In genomic region chr1:22037520-22037919, GRCh38 we compare ENCODE assay signal across 15 cellular contexts. TPM values are rescaled to one million over a fixed set of nuclear protein-coding genes. Genes with fewer than 3 reads are reported as not detected.
DNase-seq lines count a peak whose midpoint lies in the region; ATAC-seq and TF ChIP-seq lines count a peak whose summit lies in the region.
"Had no signal": no experiment of that assay in that cellular context is flagged by ENCODE, and none has a peak within 500 bp of the region (broad histone marks: within the 10 kb centered on the region; RNA-seq: fewer than 3 reads in every experiment).

No MANE protein-coding gene starts in this region.

- no peaks in the 10 kb centered on the region for H3K9me3 Mint-ChIP-seq in activated CD8-positive, alpha-beta T cell treated with anti-CD3 and anti-CD28 coated beads for 36 hours
- H3K9me3 Mint-ChIP-seq in natural killer cell, result no peaks in the 10 kb centered on the region

- ATAC-seq in activated CD8-positive, alpha-beta T cell treated with anti-CD3 and anti-CD28 coated beads for 36 hours, result no peak
- no peak for ATAC-seq in natural killer cell
- no peak for ATAC-seq in left cardiac atrium
- ATAC-seq: lower lobe of right lung, PC-3 had no signal

- H3K27ac ChIP-seq in ACC112 (ENCODE audit: low read depth, low read length), result no peak overlapping the region
- H3K27ac ChIP-seq: lower lobe of right lung had no signal

- H3K79me2 ChIP-seq in ACC112 (ENCODE audit: control insufficient read depth, insufficient read depth, low read length, unreplicated experiment), result no peaks in the 10 kb centered on the region

- TF ChIP-seq CTCF in activated CD8-positive, alpha-beta T cell treated with anti-CD3 and anti-CD28 coated beads for 36 hours (IDR thresholded peaks at IDR 0.05), result no peak
- TF ChIP-seq CTCF in natural killer cell (IDR thresholded peaks at IDR 0.05), result no peak

- peaks cover 35% of the 10 kb centered on the region for H3K4me1 Mint-ChIP-seq in activated CD8-positive, alpha-beta T cell treated with anti-CD3 and anti-CD28 coated beads for 36 hours (ENCODE audit: low read depth)
- H3K4me1 Mint-ChIP-seq in natural killer cell, result peaks cover 29 to 34% of the 10 kb centered on the region in 2 donors

- no peaks in the 10 kb centered on the region for H3K36me3 ChIP-seq in ACC112 (ENCODE audit: insufficient read depth, low read length)
- H3K36me3 ChIP-seq: lower lobe of right lung had no signal

- intact Hi-C loops in activated CD8-positive, alpha-beta T cell treated with anti-CD3 and anti-CD28 coated beads for 36 hours (cut with micrococcal nuclease), result no loop called here
- intact Hi-C loops in natural killer cell (cut with micrococcal nuclease), result no loop called here
- intact Hi-C loops in left cardiac atrium (cut with DNase I), result no loop called here

- no peaks in the 10 kb centered on the region for H3K27me3 Mint-ChIP-seq in activated CD8-positive, alpha-beta T cell treated with anti-CD3 and anti-CD28 coated beads for 36 hours
- no peaks in the 10 kb centered on the region for H3K27me3 Mint-ChIP-seq in natural killer cell (ENCODE audit: low read depth in 2 of 2)

- H3K36me3 Mint-ChIP-seq in activated CD8-positive, alpha-beta T cell treated with anti-CD3 and anti-CD28 coated beads for 36 hours (ENCODE audit: low read depth), result peaks cover under 1% of the 10 kb centered on the region
- H3K36me3 Mint-ChIP-seq in natural killer cell, result no peaks in the 10 kb centered on the region

- H3K4me1 ChIP-seq in ACC112 (ENCODE audit: control insufficient read depth, insufficient read depth, low read length, unreplicated experiment), result peaks cover 10% of the 10 kb centered on the region

- no peak overlapping the region for H3K4me3 ChIP-seq in ACC112 (ENCODE audit: low read depth, low read length)
- H3K4me3 ChIP-seq: lower lobe of right lung had no signal

- no peaks in the 10 kb centered on the region for H3K27me3 ChIP-seq in ACC112 (ENCODE audit: insufficient read depth, low read length)
- H3K27me3 ChIP-seq: dorsolateral prefrontal cortex had no signal

- peak; percentile 17 for DNase-seq in ELF-1 (ENCODE audit: low read depth, low spot score)
- no peak for DNase-seq in activated CD8-positive, alpha-beta T cell treated with anti-CD3 and anti-CD28 coated beads for 36 hours
- DNase-seq in natural killer cell, result no peak
- no peak for DNase-seq in stimulated activated CD4-positive, alpha-beta T cell treated with anti-CD3 and anti-CD28 coated beads, Interleukin-4, amount 100 ng/mL, for 24 hours
- DNase-seq in hypothalamus (lab: John Stamatoyannopoulos, UW), result no peak
- no peak for DNase-seq in NCI-H1930 (lab: John Stamatoyannopoulos, UW)
- DNase-seq in left cardiac atrium, result no peak
- DNase-seq: activated CD4-positive, CD25-positive, alpha-beta regulatory T cell; activated T-cell treated with anti-CD3 and anti-CD28 coated beads, Interleukin-2, amount 50 U/mL, for 48 hours; lower lobe of right lung; PC-3 had no signal

- POLR2A ChIA-PET in activated CD8-positive, alpha-beta T cell treated with anti-CD3 and anti-CD28 coated beads for 36 hours (lab: Charles Lee), result interaction anchor here (1.7 to 10.2 kb wide), 2 partner anchors 10 to 15 kb away, joined by 9 to 128 read pairs; partner anchors contain the start of gene CDC42

- peak overlapping the region; percentile 60 for H2AFZ ChIP-seq in ACC112 (ENCODE audit: low read length, unreplicated experiment)

- CTCF ChIA-PET in activated CD8-positive, alpha-beta T cell treated with anti-CD3 and anti-CD28 coated beads for 36 hours (lab: Charles Lee), result interaction anchor here (2.9 to 4.2 kb wide), 2 partner anchors 8 to 13 kb away, joined by 11 to 32 read pairs; no protein-coding TSS in a partner anchor

- H3K27ac Mint-ChIP-seq in activated CD8-positive, alpha-beta T cell treated with anti-CD3 and anti-CD28 coated beads for 36 hours, result peak overlapping the region; percentile 87
- H3K27ac Mint-ChIP-seq in natural killer cell, result peak overlapping the region; percentile 95 to 96

- H3K4me3 Mint-ChIP-seq in activated CD8-positive, alpha-beta T cell treated with anti-CD3 and anti-CD28 coated beads for 36 hours, result no peak overlapping the region
- H3K4me3 Mint-ChIP-seq in natural killer cell, result no peak overlapping the region

RNA-seq across cellular contexts. Expression of gene CDC42, which starts 15.0 kb away (rescaled TPM):
- 100 to 1,000 TPM; 292 to 310 TPM for total RNA-seq in activated CD8-positive, alpha-beta T cell treated with anti-CD3 and anti-CD28 coated beads for 36 hours
- total RNA-seq in natural killer cell (100 to 1,000 TPM; 454 to 470 (median 463) TPM), left cardiac atrium (100 to 1,000 TPM; 149 to 170 TPM)

RNA-seq across cellular contexts. Expression of gene CELA3A, which starts 36.1 kb away (rescaled TPM):
- total RNA-seq in activated CD8-positive, alpha-beta T cell treated with anti-CD3 and anti-CD28 coated beads for 36 hours, result not detected
- total RNA-seq in natural killer cell (not detected), left cardiac atrium (not detected)
- total RNA-seq: dorsolateral prefrontal cortex, HT-29, lower lobe of right lung, osteocyte, PC-3 had no signal
